Comparison of ENCODE assay signal across 8 cellular contexts in the genomic region with DNA sequence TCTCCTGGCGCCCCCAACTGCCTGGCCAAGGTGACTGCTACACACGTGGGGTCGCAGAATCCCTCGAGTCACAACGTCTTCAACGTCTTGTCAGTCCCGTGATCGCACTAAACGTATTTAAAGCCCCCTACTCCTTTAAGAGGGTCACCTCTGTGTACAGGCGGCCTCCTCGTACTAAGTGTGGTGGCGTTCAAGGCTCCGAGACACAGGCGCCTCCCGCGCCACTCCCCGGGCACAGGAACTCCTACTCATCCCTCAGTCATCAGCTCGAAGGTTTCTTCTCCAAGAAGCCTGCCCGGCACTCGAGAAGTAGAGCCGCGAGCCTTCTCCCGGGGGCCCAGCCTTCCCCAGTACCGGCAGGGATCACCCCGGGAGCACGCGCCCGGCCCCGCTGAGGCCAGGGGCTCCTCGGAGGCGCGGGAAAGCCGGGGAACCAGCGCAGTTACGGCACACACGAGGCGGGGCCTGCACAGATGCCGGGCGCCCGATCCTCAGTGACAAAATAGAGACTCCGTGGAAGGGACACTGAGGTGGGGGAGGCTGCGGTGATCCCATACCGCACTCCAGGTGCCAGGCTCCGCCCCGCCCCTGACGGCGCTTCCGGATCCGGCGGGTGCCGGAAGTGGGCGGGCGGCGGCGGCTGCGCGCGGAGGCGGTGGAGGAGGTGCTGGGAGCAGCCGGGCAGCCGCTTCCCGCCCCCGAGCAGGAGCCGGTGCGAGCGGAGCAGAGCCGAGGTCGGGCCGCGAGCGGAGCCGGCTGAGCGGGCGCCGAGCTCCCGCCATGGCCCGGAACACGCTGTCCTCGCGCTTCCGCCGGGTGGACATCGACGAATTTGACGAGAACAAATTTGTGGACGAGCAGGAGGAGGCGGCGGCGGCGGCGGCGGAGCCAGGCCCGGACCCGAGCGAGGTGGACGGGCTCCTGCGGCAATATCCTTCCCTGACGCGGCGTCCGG. TPM values are rescaled to one million over a fixed set of nuclear protein-coding genes. Genes with fewer than 3 reads are reported as not detected.
DNase-seq lines count a peak whose midpoint lies in the region; ATAC-seq and TF ChIP-seq lines count a peak whose summit lies in the region.

No MANE protein-coding gene starts in this region.

- no peaks in the 10 kb centered on the region for H3K9me3 Mint-ChIP-seq in WTC11

- ATAC-seq in GM18519 (IDR thresholded peaks at IDR 0.05; ENCODE audit: low FRiP score, unreplicated experiment) (peak; percentile 38), HG03039 (IDR thresholded peaks at IDR 0.05; ENCODE audit: unreplicated experiment) (peak; percentile 44), WTC11 (peak; percentile 77)

- H3K4me3 ChIP-seq in cardiac fibroblast (replicated peaks in 1 of 2; ENCODE audit: low read depth in 2 of 2, low read length in 2 of 2) (peak overlapping the region; percentile 75 to 99), spleen (peak overlapping the region; percentile 78 to 99 (median 94))

- DNase-seq in ACHN (peak; percentile 84), NCI-H2171 (lab: John Stamatoyannopoulos, UW) (peak; percentile 82), WTC11 (ENCODE audit: low spot score) (peak; percentile 84), cardiac fibroblast (ENCODE audit: low read depth in 2 of 2) (peak; percentile 77 to 84), inferior parietal cortex (ENCODE audit: extremely low spot score) (peak; percentile 86), spleen (peak; percentile 96)

- peak overlapping the region; percentile 87 for H3K27ac Mint-ChIP-seq in WTC11

- TF ChIP-seq CTCF in WTC11 (IDR thresholded peaks at IDR 0.05) (no peak), cardiac fibroblast (IDR thresholded peaks at IDR 0.05; ENCODE audit: low read depth, low read length) (no peak), spleen (IDR thresholded peaks at IDR 0.05 in 8 of 11, conservative IDR thresholded peaks at IDR 0.05 in 3 of 11) (peak in 3 of 11 experiments; percentile 10 to 23 (median 12))

- POLR2A ChIA-PET in WTC11 (lab: Charles Lee) = interaction anchor here (0.7 to 1.5 kb wide), 3 partner anchors 10 to 92 kb away, joined by 4 to 5 read pairs (median 4); partner anchors contain the start of gene OLFML2A

- no peaks in the 10 kb centered on the region for H3K9me3 ChIP-seq in spleen

- no peaks in the 10 kb centered on the region for H3K27me3 Mint-ChIP-seq in WTC11 (ENCODE audit: low read depth)

- H3K36me3 ChIP-seq in spleen = peaks cover 0 to 27% (median 6%) of the 10 kb centered on the region in 6 donors

- H3K4me1 ChIP-seq in spleen = peaks cover 42 to 65% (median 52%) of the 10 kb centered on the region in 6 donors

- peak overlapping the region; percentile 91 for H3K4me3 Mint-ChIP-seq in WTC11

- TF ChIP-seq POLR2A in spleen (IDR thresholded peaks at IDR 0.05) = peak in 2 of 3 donors; percentile 68 to 93

- peaks cover 41% of the 10 kb centered on the region for H3K4me1 Mint-ChIP-seq in WTC11

- intact Hi-C loops in spleen (cut with DNase I; ENCODE audit: low total_unique reads) = no loop called here

- H3K36me3 Mint-ChIP-seq in WTC11 = peaks cover 10% of the 10 kb centered on the region

- no peaks in the 10 kb centered on the region for H3K27me3 ChIP-seq in spleen (replicated peaks in 1 of 7)

- WGBS in spleen, 5 donors = 0% methylated on average over 19 to 101 of the region's 101 CpGs

- in situ Hi-C loops in ACHN (cut with HindIII; ENCODE audit: low pct_ligation_motif_present, low pct_unique_long_range_greater_than_20kb, low sequenced_read_pairs) = no loop called here

- H3K27ac ChIP-seq in spleen = peak overlapping the region; percentile 84 to 98 (median 96)

- CTCF ChIA-PET in WTC11 (lab: Charles Lee) = interaction anchor here (0.8 to 1.3 kb wide), 2 partner anchors 13 to 16 kb away, joined by 3 to 4 read pairs; partner anchors contain the start of gene WDR38

TF ChIP-seq in WTC11, 78 proteins besides CTCF, POLR2A, EP300 and RAD21 (continues in another document):
- TF ChIP-seq CREB1 (CRISPR knock-in tag; IDR thresholded peaks at IDR 0.05) (no peak), FOXK1 (CRISPR knock-in tag; IDR thresholded peaks at IDR 0.05) (peak; percentile 53; the same call in 1 of the 2 replicates), ZNF423 (CRISPR knock-in tag; IDR thresholded peaks at IDR 0.05) (no peak), NR2C2 (CRISPR knock-in tag; IDR thresholded peaks at IDR 0.05) (no peak), USF1 (CRISPR knock-in tag; IDR thresholded peaks at IDR 0.05) (peak; percentile 21; the same call in 1 of the 2 replicates), PREB (CRISPR knock-in tag; IDR thresholded peaks at IDR 0.05; ENCODE audit: borderline replicate concordance) (no peak), TP53 (CRISPR knock-in tag; IDR thresholded peaks at IDR 0.05) (peak; percentile 83; the same call in 1 of the 2 replicates), NFATC4 (CRISPR knock-in tag; IDR thresholded peaks at IDR 0.05) (no peak), JUN (CRISPR knock-in tag; IDR thresholded peaks at IDR 0.05) (peak; percentile 28; the same call in 1 of the 2 replicates), E2F5 (CRISPR knock-in tag; IDR thresholded peaks at IDR 0.05) (peak; percentile 97), NFYB (CRISPR knock-in tag; conservative IDR thresholded peaks at IDR 0.05; ENCODE audit: low read depth) (peak; percentile 8; the same call in 1 of the 2 replicates), E2F4 (CRISPR knock-in tag; IDR thresholded peaks at IDR 0.05; ENCODE audit: borderline replicate concordance, low read depth) (no peak; the same call in 1 of the 2 replicates)
- TF ChIP-seq, protein P1, sequence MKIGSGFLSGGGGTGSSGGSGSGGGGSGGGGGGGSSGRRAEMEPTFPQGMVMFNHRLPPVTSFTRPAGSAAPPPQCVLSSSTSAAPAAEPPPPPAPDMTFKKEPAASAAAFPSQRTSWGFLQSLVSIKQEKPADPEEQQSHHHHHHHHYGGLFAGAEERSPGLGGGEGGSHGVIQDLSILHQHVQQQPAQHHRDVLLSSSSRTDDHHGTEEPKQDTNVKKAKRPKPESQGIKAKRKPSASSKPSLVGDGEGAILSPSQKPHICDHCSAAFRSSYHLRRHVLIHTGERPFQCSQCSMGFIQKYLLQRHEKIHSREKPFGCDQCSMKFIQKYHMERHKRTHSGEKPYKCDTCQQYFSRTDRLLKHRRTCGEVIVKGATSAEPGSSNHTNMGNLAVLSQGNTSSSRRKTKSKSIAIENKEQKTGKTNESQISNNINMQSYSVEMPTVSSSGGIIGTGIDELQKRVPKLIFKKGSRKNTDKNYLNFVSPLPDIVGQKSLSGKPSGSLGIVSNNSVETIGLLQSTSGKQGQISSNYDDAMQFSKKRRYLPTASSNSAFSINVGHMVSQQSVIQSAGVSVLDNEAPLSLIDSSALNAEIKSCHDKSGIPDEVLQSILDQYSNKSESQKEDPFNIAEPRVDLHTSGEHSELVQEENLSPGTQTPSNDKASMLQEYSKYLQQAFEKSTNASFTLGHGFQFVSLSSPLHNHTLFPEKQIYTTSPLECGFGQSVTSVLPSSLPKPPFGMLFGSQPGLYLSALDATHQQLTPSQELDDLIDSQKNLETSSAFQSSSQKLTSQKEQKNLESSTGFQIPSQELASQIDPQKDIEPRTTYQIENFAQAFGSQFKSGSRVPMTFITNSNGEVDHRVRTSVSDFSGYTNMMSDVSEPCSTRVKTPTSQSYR (CRISPR knock-in tag; IDR thresholded peaks at IDR 0.05) = 0 out of 2 replicates have a peak, but pooled peaks have one; percentile 52

RNA-seq across cellular contexts. Expression of gene ARPC5L, which starts 6.9 kb away (rescaled TPM):
- total RNA-seq in WTC11 (2021) (40.0 to 47.2 TPM (median 40.5 TPM) in 3 replicates), spleen (10 to 100 TPM; 33.6 to 50.4 (median 47.3) TPM)
- polyA plus RNA-seq in spleen = 10 to 100 TPM; 48.1 to 75.3 (median 48.9) TPM

RNA-seq across cellular contexts. Expression of gene RPL35, which starts 7.0 kb away (rescaled TPM):
- 1,710 to 1,958 TPM (median 1,927 TPM) in 3 replicates for total RNA-seq in WTC11 (2021)
- total RNA-seq in spleen = 1,000 to 10,000 TPM in 4 of 7 donors, 100 to 1,000 TPM in 3; 873 to 1,139 (median 1,001) TPM
- polyA plus RNA-seq in spleen = 1,000 to 10,000 TPM; 7,414 to 8,208 (median 8,201) TPM

RNA-seq across cellular contexts. Expression of gene WDR38, which starts 15.5 kb away (rescaled TPM):
- total RNA-seq in WTC11 (2021) = not detected in 3 replicates
- not detected for total RNA-seq in spleen
- polyA plus RNA-seq in spleen = not detected

Comparison
In these comparisons a context has a peak if more than half of its experiments do, and no peak if none do; other contexts are left out.
1. Peak in every context shown above with its lines: DNase-seq, ATAC-seq, H3K4me3 ChIP-seq and H3K27ac ChIP-seq.